18 cellular contexts compared by ENCODE assay signal in the genomic region with DNA sequence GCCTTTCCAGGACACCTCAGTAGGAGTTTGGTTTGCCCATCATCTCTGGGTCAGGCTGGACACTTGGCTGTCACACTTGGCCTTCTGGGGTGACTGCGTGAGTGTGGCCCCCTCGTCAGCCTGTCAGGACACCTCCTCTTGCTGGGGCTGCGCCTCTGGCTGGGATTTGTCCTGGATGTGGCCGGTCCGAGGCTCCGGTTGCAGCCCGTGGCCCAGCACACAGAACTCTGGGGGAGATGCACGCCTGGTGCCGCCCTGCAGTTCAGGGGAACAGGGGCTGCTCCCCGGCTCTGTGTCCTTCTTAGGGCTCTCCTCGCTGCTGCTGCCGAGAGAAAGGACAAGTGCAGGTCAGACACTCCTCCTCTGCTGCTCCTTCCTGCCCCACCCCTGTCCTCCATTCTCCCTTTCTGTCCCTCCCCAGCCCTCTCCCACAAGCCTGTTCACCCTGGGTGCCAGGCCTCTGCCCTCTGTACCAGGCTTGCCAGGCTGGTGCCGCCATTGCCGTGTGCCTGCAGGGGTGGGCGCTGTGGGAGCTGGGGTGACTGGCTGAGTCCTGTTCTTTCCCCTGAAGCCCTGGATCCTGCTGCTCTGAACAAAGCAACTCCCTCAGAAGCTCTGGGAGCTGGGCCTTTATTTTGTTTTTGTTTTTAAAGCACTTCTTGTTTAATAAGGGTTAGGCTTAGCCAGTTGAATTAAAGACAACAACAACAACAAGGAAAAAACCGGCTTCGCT. TPM values are rescaled to one million over a fixed set of nuclear protein-coding genes. Genes with fewer than 3 reads are reported as not detected.
DNase-seq lines count a peak whose midpoint lies in the region; ATAC-seq, FAIRE-seq and TF ChIP-seq lines count a peak whose summit lies in the region.
"Had no signal": no experiment of that assay in that cellular context is flagged by ENCODE, and none has a peak within 500 bp of the region (broad histone marks: within the 10 kb centered on the region; RNA-seq: fewer than 3 reads in every experiment).

No MANE protein-coding gene starts in this region.

- WGBS in heart left ventricle, 4 donors, result 73 to 84% (median 74%) methylated on average over 15 to 17 of the region's 17 CpGs
- WGBS in urinary bladder, result 43% methylated on average over 17 of the region's 17 CpGs

- H3K9me3 ChIP-seq in heart left ventricle (no peaks in the 10 kb centered on the region), osteoblast (ENCODE audit: low read depth, low read length) (no peaks in the 10 kb centered on the region)

- DNase-seq in heart left ventricle (no peak), cardiac septum (ENCODE audit: low spot score) (no peak), left ventricle myocardium superior (no peak), osteoblast (ENCODE audit: insufficient read length, low spot score, missing footprints) (peak; percentile 78), GM12891 (ENCODE audit: insufficient read length, low spot score) (no peak), GM19240 (ENCODE audit: insufficient read length, low spot score) (no peak), nephron progenitor cell (no peak)
- DNase-seq: Calu3, NCI-H1105 treated with DMSO at 0.1 percent for 48 hours had no signal

- H3K4me2 ChIP-seq in osteoblast (ENCODE audit: insufficient read depth, low read length), result no peak overlapping the region

- peaks cover 6% of the 10 kb centered on the region for H3K27me3 Mint-ChIP-seq in nephron progenitor cell (ENCODE audit: low read depth, poor library complexity)

- no peaks in the 10 kb centered on the region for H4K20me1 ChIP-seq in osteoblast (ENCODE audit: insufficient read depth, low read length)

- H3K27me3 ChIP-seq in heart left ventricle, result no peaks in the 10 kb centered on the region
- peaks cover 2% of the 10 kb centered on the region for H3K27me3 ChIP-seq in osteoblast (ENCODE audit: insufficient read depth, low read length)
- H3K27me3 ChIP-seq: cardiac muscle cell had no signal

- no peaks in the 10 kb centered on the region for H3K79me2 ChIP-seq in osteoblast (ENCODE audit: insufficient read depth, low read length)
- H3K79me2 ChIP-seq: parathyroid adenoma had no signal

- H3K36me3 ChIP-seq in heart left ventricle, result no peaks in the 10 kb centered on the region
- no peaks in the 10 kb centered on the region for H3K36me3 ChIP-seq in osteoblast (ENCODE audit: insufficient read depth, low read length)
- H3K36me3 ChIP-seq in urinary bladder (ENCODE audit: insufficient read depth), result no peaks in the 10 kb centered on the region
- H3K36me3 ChIP-seq: cardiac muscle cell had no signal

- intact Hi-C loops in heart left ventricle (cut with DNase I) (no loop called here), cardiac septum (cut with DNase I) (no loop called here), left ventricle myocardium superior (cut with micrococcal nuclease) (no loop called here)

- no peaks in the 10 kb centered on the region for H3K36me3 Mint-ChIP-seq in nephron progenitor cell (ENCODE audit: low read depth)

- TF ChIP-seq CTCF in heart left ventricle (IDR thresholded peaks at IDR 0.05) (no peak), osteoblast (IDR thresholded peaks at IDR 0.05; ENCODE audit: extremely low read depth, low read depth, low read length) (no peak), nephron progenitor cell (IDR thresholded peaks at IDR 0.05) (no peak)

- H3K27ac ChIP-seq in heart left ventricle (peak overlapping the region in 3 of 12 donors; percentile 24 to 55 (median 25)), osteoblast (ENCODE audit: low read depth, low read length) (no peak overlapping the region), urinary bladder (ENCODE audit: low read depth) (peak overlapping the region; percentile 80)
- H3K27ac ChIP-seq: cardiac muscle cell, parathyroid adenoma had no signal

- ATAC-seq in heart left ventricle, result peak in 3 of 4 donors; percentile 19 to 36 (median 23)
- peak; percentile 38 for ATAC-seq in left ventricle myocardium superior
- ATAC-seq: activated CD4-positive, CD25-positive, alpha-beta regulatory T cell treated with anti-CD3 and anti-CD28 coated beads, Interleukin-2, amount 50 U/mL, for 24 hours had no signal

- H3K4me1 Mint-ChIP-seq in nephron progenitor cell, result peaks cover 49% of the 10 kb centered on the region

- H3K4me1 ChIP-seq in heart left ventricle (peaks cover 0 to 24% (median 1%) of the 10 kb centered on the region in 12 donors), osteoblast (ENCODE audit: insufficient read depth, low read length) (peaks cover 22% of the 10 kb centered on the region), urinary bladder (ENCODE audit: insufficient read depth) (no peaks in the 10 kb centered on the region)
- H3K4me1 ChIP-seq: parathyroid adenoma had no signal

- peak overlapping the region; percentile 81 for H2AFZ ChIP-seq in osteoblast (ENCODE audit: low read length)
- H2AFZ ChIP-seq: parathyroid adenoma had no signal

- H3K4me3 Mint-ChIP-seq in nephron progenitor cell, result no peak overlapping the region
- H3K4me3 Mint-ChIP-seq: activated T-helper 1 cell treated with anti-CD3 and anti-CD28 coated beads, Interleukin-12 subunit alpha, Interleukin-12 subunit beta, Interleukin-2, Interleukin-4 antibody, amounts not matched to agents 30 ng/mL and 10 ng/mL and 1 ng/mL, durations not matched to agents 14 hours and 24 hours and 36 hours had no signal

- H3K4me3 ChIP-seq in heart left ventricle (no peak overlapping the region), osteoblast (ENCODE audit: insufficient read depth, low read length) (no peak overlapping the region), urinary bladder (ENCODE audit: low read depth, low read length) (no peak overlapping the region)
- H3K4me3 ChIP-seq: cardiac muscle cell, SK-N-MC had no signal

- H3K9me3 Mint-ChIP-seq in nephron progenitor cell, result no peaks in the 10 kb centered on the region
- H3K9me3 Mint-ChIP-seq: activated T-helper 1 cell treated with anti-CD3 and anti-CD28 coated beads, Interleukin-12 subunit alpha, Interleukin-12 subunit beta, Interleukin-2, Interleukin-4 antibody, amounts not matched to agents 30 ng/mL and 10 ng/mL and 1 ng/mL, durations not matched to agents 14 hours and 24 hours and 36 hours had no signal

- no peak for TF ChIP-seq POLR2A in heart left ventricle (IDR thresholded peaks at IDR 0.05)
- no peak for TF ChIP-seq POLR2A in GM12891 (IDR thresholded peaks at IDR 0.05; ENCODE audit: low read depth, low read length)

- FAIRE-seq in GM12891 (lab: Jason Lieb, UNC), result no peak
- FAIRE-seq: H54 had no signal

- H3K27ac Mint-ChIP-seq in nephron progenitor cell, result no peak overlapping the region
- H3K27ac Mint-ChIP-seq: activated T-helper 1 cell treated with anti-CD3 and anti-CD28 coated beads, Interleukin-12 subunit alpha, Interleukin-12 subunit beta, Interleukin-2, Interleukin-4 antibody, amounts not matched to agents 30 ng/mL and 10 ng/mL and 1 ng/mL, durations not matched to agents 14 hours and 24 hours and 36 hours had no signal

TF ChIP-seq in GM12891, 5 proteins besides CTCF, POLR2A, EP300 and RAD21:
- TF ChIP-seq POLR2AphosphoS5 (IDR thresholded peaks at IDR 0.05; ENCODE audit: low read depth, low read length) (no peak), POU2F2 (IDR thresholded peaks at IDR 0.05; ENCODE audit: low read depth, low read length) (no peak), SPI1 (IDR thresholded peaks at IDR 0.05; ENCODE audit: low read depth, low read length) (no peak), TAF1 (IDR thresholded peaks at IDR 0.05; ENCODE audit: low read depth, low read length) (no peak), PAX5 (IDR thresholded peaks at IDR 0.05; ENCODE audit: insufficient read depth, low read length, severe bottlenecking) (no peak)

RNA-seq across cellular contexts. Expression of gene PCARE, which starts 9.4 kb away (rescaled TPM):
- 1 to 10 TPM in 4 of 9 donors, under 1 TPM in 5; 0.61 to 2.4 (median 0.87) TPM for total RNA-seq in heart left ventricle
- polyA plus RNA-seq in heart left ventricle, result 1 to 10 TPM in 1 of 2 donors, under 1 TPM in 1; 0.10 to 1.6 TPM
- 0.11 TPM for total RNA-seq in cardiac septum
- total RNA-seq in left ventricle myocardium superior, result 0.84 TPM
- not detected in 2 replicates for total RNA-seq in osteoblast
- 0.16 TPM for total RNA-seq in urinary bladder
- polyA plus RNA-seq in urinary bladder, result 0.25 TPM
- polyA plus RNA-seq in GM12891 (2012; ENCODE audit: low read depth, missing spikeins), result 0.01 TPM
- total RNA-seq: A673; activated T-helper 1 cell treated with anti-CD3 and anti-CD28 coated beads, Interleukin-12 subunit alpha, Interleukin-12 subunit beta, Interleukin-2, Interleukin-4 antibody, amounts not matched to agents 30 ng/mL and 10 ng/mL and 1 ng/mL, durations not matched to agents 14 hours and 24 hours and 36 hours; Calu3; kidney epithelial cell had no signal

RNA-seq across cellular contexts. Expression of gene CLIP4, which starts 50.3 kb away (rescaled TPM):
- total RNA-seq in heart left ventricle (10 to 100 TPM; 33.4 to 57.4 (median 43.2) TPM), cardiac septum (33.0 TPM), left ventricle myocardium superior (31.4 TPM), osteoblast (124 and 136 TPM in 2 replicates), urinary bladder (58.1 TPM)
- polyA plus RNA-seq in heart left ventricle (10 to 100 TPM in 1 of 2 donors, 1 to 10 TPM in 1; 9.6 to 20.8 TPM), urinary bladder (39.8 TPM)
- polyA plus RNA-seq in GM12891 (2012; ENCODE audit: low read depth, missing spikeins), result 11.3 TPM
